20 cellular contexts compared by ENCODE assay signal in the genomic region with DNA sequence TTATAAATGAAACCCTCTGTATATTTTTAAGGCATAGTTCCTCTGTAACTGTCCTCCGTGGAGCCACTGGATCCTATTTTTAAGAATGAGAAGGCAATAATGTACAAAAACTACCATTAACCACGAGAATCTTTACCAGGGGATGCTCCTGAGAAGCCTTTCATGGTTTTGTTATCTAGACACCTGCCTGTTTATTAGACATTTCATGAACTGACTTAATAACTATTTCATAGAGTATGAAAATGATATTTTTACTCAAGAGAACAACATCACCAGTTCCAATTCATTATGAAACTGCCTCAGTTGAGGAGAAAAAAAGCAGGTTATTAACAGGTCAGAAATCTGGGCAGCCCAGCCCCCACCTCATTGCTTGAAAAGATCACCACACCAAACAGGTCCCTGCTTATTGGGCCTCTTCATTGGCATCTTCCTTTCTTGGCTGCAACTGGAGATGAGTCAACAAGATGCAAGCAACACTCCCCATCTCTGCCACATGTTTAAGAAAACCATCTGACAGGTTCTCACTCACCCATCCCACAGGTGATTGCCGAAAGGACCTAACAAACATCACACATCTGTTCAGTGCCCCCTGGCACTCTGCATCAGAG. TPM values are rescaled to one million over a fixed set of nuclear protein-coding genes. Genes with fewer than 3 reads are reported as not detected.
DNase-seq lines count a peak whose midpoint lies in the region; ATAC-seq, FAIRE-seq and TF ChIP-seq lines count a peak whose summit lies in the region.
"Had no signal": no experiment of that assay in that cellular context is flagged by ENCODE, and none has a peak within 500 bp of the region (broad histone marks: within the 10 kb centered on the region; RNA-seq: fewer than 3 reads in every experiment).

No MANE protein-coding gene starts in this region.

- H3K9me3 Mint-ChIP-seq in activated CD8-positive, alpha-beta T cell treated with anti-CD3 and anti-CD28 coated beads for 36 hours, result no peaks in the 10 kb centered on the region
- no peaks in the 10 kb centered on the region for H3K9me3 Mint-ChIP-seq in activated CD8-positive, alpha-beta T cell treated with anti-CD3 and anti-CD28 coated beads, Interleukin-2, amount 10 ng/mL, durations not matched to agents 7 days and 5 days (ENCODE audit: insufficient read depth)
- H3K9me3 Mint-ChIP-seq in nephron progenitor cell, result no peaks in the 10 kb centered on the region

- intact Hi-C loops in activated CD8-positive, alpha-beta T cell treated with anti-CD3 and anti-CD28 coated beads for 36 hours (cut with micrococcal nuclease), result no loop called here
- intact Hi-C loops in tibial artery (cut with DNase I; ENCODE audit: low total_unique reads), result loop anchor here (10.0 kb wide), 1 partner anchor 65 kb away; no protein-coding TSS in a partner anchor

- TF ChIP-seq CTCF in activated CD8-positive, alpha-beta T cell treated with anti-CD3 and anti-CD28 coated beads for 36 hours (IDR thresholded peaks at IDR 0.05), result no peak
- TF ChIP-seq CTCF in bronchial epithelial cell (IDR thresholded peaks at IDR 0.05; ENCODE audit: insufficient read depth, low read length, severe bottlenecking) (no peak), tibial artery (IDR thresholded peaks at IDR 0.05) (no peak), nephron progenitor cell (IDR thresholded peaks at IDR 0.05) (no peak)

- FAIRE-seq in bronchial epithelial cell (lab: Jason Lieb, UNC), result no peak
- FAIRE-seq: astrocyte, endothelial cell of umbilical vein had no signal

- H3K27ac Mint-ChIP-seq in activated CD8-positive, alpha-beta T cell treated with anti-CD3 and anti-CD28 coated beads for 36 hours, result no peak overlapping the region
- no peak overlapping the region for H3K27ac Mint-ChIP-seq in activated CD8-positive, alpha-beta T cell treated with anti-CD3 and anti-CD28 coated beads, Interleukin-2, amount 10 ng/mL, durations not matched to agents 7 days and 5 days
- H3K27ac Mint-ChIP-seq in nephron progenitor cell, result no peak overlapping the region
- H3K27ac Mint-ChIP-seq: progenitor cell of endocrine pancreas had no signal

- H3K27me3 Mint-ChIP-seq in activated CD8-positive, alpha-beta T cell treated with anti-CD3 and anti-CD28 coated beads for 36 hours, result no peaks in the 10 kb centered on the region
- H3K27me3 Mint-ChIP-seq in activated CD8-positive, alpha-beta T cell treated with anti-CD3 and anti-CD28 coated beads, Interleukin-2, amount 10 ng/mL, durations not matched to agents 7 days and 5 days (ENCODE audit: low read depth), result peaks cover 3% of the 10 kb centered on the region
- H3K27me3 Mint-ChIP-seq in nephron progenitor cell (ENCODE audit: low read depth, poor library complexity), result peaks cover 70% of the 10 kb centered on the region

- peaks cover 20% of the 10 kb centered on the region for H3K4me1 Mint-ChIP-seq in activated CD8-positive, alpha-beta T cell treated with anti-CD3 and anti-CD28 coated beads for 36 hours (ENCODE audit: low read depth)
- peaks cover 13% of the 10 kb centered on the region for H3K4me1 Mint-ChIP-seq in activated CD8-positive, alpha-beta T cell treated with anti-CD3 and anti-CD28 coated beads, Interleukin-2, amount 10 ng/mL, durations not matched to agents 7 days and 5 days (ENCODE audit: low read depth)
- peaks cover 13% of the 10 kb centered on the region for H3K4me1 Mint-ChIP-seq in nephron progenitor cell

- CTCF ChIA-PET in activated CD8-positive, alpha-beta T cell treated with anti-CD3 and anti-CD28 coated beads for 36 hours (lab: Charles Lee), result no interaction called here
- CTCF ChIA-PET in activated CD8-positive, alpha-beta T cell treated with anti-CD3 and anti-CD28 coated beads, Interleukin-2, amount 10 ng/mL, durations not matched to agents 7 days and 5 days (lab: Charles Lee), result interaction anchor here (1.1 kb wide), 1 partner anchor 74 kb away, joined by 3 read pairs; no protein-coding TSS in a partner anchor

- H3K9me3 ChIP-seq in tibial artery, result no peaks in the 10 kb centered on the region
- H3K9me3 ChIP-seq: colonic mucosa, lower lobe of right lung, uterus had no signal

- no peaks in the 10 kb centered on the region for H3K36me3 Mint-ChIP-seq in activated CD8-positive, alpha-beta T cell treated with anti-CD3 and anti-CD28 coated beads for 36 hours (ENCODE audit: low read depth)
- no peaks in the 10 kb centered on the region for H3K36me3 Mint-ChIP-seq in activated CD8-positive, alpha-beta T cell treated with anti-CD3 and anti-CD28 coated beads, Interleukin-2, amount 10 ng/mL, durations not matched to agents 7 days and 5 days (ENCODE audit: low read depth)
- H3K36me3 Mint-ChIP-seq in nephron progenitor cell (ENCODE audit: low read depth), result no peaks in the 10 kb centered on the region

- H3K27me3 ChIP-seq in bronchial epithelial cell (ENCODE audit: control insufficient read depth, insufficient read depth, low read length) (no peaks in the 10 kb centered on the region), tibial artery (no peaks in the 10 kb centered on the region)
- H3K27me3 ChIP-seq: colonic mucosa, uterus had no signal

- peak; percentile 61 for DNase-seq in activated CD8-positive, alpha-beta T cell treated with anti-CD3 and anti-CD28 coated beads for 36 hours
- DNase-seq in activated CD8-positive, alpha-beta T cell treated with anti-CD3 and anti-CD28 coated beads, Interleukin-2, amount 10 ng/mL, durations not matched to agents 7 days and 5 days, result no peak
- DNase-seq in bronchial epithelial cell (ENCODE audit: low read depth) (peak; percentile 34), tibial artery (no peak), nephron progenitor cell (no peak), COLO668 (lab: John Stamatoyannopoulos, UW; ENCODE audit: unreplicated experiment) (no peak)
- DNase-seq: activated CD4-positive, alpha-beta T cell treated with anti-CD3 and anti-CD28 coated beads for 1 hour; colonic mucosa; COR-L47; GF-D8; KBM-7; lower lobe of right lung; NCI-H1092 treated with DMSO at 0.1 percent for 48 hours; SHP77; uterus had no signal

- H3K4me3 ChIP-seq in bronchial epithelial cell (ENCODE audit: low read depth, low read length) (no peak overlapping the region), tibial artery (no peak overlapping the region)
- H3K4me3 ChIP-seq: colonic mucosa, lower lobe of right lung, uterus had no signal

- H3K4me3 Mint-ChIP-seq in activated CD8-positive, alpha-beta T cell treated with anti-CD3 and anti-CD28 coated beads for 36 hours, result no peak overlapping the region
- no peak overlapping the region for H3K4me3 Mint-ChIP-seq in activated CD8-positive, alpha-beta T cell treated with anti-CD3 and anti-CD28 coated beads, Interleukin-2, amount 10 ng/mL, durations not matched to agents 7 days and 5 days
- H3K4me3 Mint-ChIP-seq in nephron progenitor cell, result no peak overlapping the region

- peaks cover 0 to 13% (median 7%) of the 10 kb centered on the region in 4 donors for H3K4me1 ChIP-seq in tibial artery
- H3K4me1 ChIP-seq: uterus had no signal

- H3K27ac ChIP-seq in tibial artery, result no peak overlapping the region
- H3K27ac ChIP-seq: colonic mucosa, lower lobe of right lung, uterus had no signal

- POLR2A ChIA-PET in activated CD8-positive, alpha-beta T cell treated with anti-CD3 and anti-CD28 coated beads for 36 hours (lab: Charles Lee), result no interaction called here
- POLR2A ChIA-PET in activated CD8-positive, alpha-beta T cell treated with anti-CD3 and anti-CD28 coated beads, Interleukin-2, amount 10 ng/mL, durations not matched to agents 7 days and 5 days (lab: Charles Lee), result no interaction called here

- ATAC-seq in activated CD8-positive, alpha-beta T cell treated with anti-CD3 and anti-CD28 coated beads for 36 hours, result peak; percentile 72
- no peak for ATAC-seq in activated CD8-positive, alpha-beta T cell treated with anti-CD3 and anti-CD28 coated beads, Interleukin-2, amount 10 ng/mL, durations not matched to agents 7 days and 5 days
- ATAC-seq in GM19025 (IDR thresholded peaks at IDR 0.05; ENCODE audit: low read depth, unreplicated experiment), result peak; percentile 45
- peak; percentile 40 for ATAC-seq in HG03108 (IDR thresholded peaks at IDR 0.05; ENCODE audit: unreplicated experiment)
- ATAC-seq: lower lobe of right lung had no signal

- H3K36me3 ChIP-seq in bronchial epithelial cell (ENCODE audit: control insufficient read depth, insufficient read depth, low read length) (no peaks in the 10 kb centered on the region), tibial artery (no peaks in the 10 kb centered on the region)
- H3K36me3 ChIP-seq: colonic mucosa, lower lobe of right lung, uterus had no signal

RNA-seq across cellular contexts. Expression of a gene that starts 27.8 kb away (rescaled TPM):
- 100 to 1,000 TPM; 527 to 532 TPM for total RNA-seq in activated CD8-positive, alpha-beta T cell treated with anti-CD3 and anti-CD28 coated beads for 36 hours
- 100 to 1,000 TPM; 456 to 467 TPM for total RNA-seq in activated CD8-positive, alpha-beta T cell treated with anti-CD3 and anti-CD28 coated beads, Interleukin-2, amount 10 ng/mL, durations not matched to agents 7 days and 5 days
- 45.4 and 62.7 TPM in 2 replicates for total RNA-seq in bronchial epithelial cell

Comparison
In these comparisons a context has a peak if more than half of its experiments do, and no peak if none do; other contexts are left out.
1. DNase-seq: peak in activated CD8-positive, alpha-beta T cell treated with anti-CD3 and anti-CD28 coated beads for 36 hours (single experiment) and bronchial epithelial cell (single experiment); none in activated CD8-positive, alpha-beta T cell treated with anti-CD3 and anti-CD28 coated beads, Interleukin-2, amount 10 ng/mL, durations not matched to agents 7 days and 5 days (single experiment), tibial artery (0 of 2), nephron progenitor cell (single experiment) and COLO668 (single experiment).